Comparison of ENCODE assay signal across 9 cellular contexts in genomic region chr11:109984634-109985289, GRCh38.
DNase-seq lines count a peak whose midpoint lies in the region; ATAC-seq and TF ChIP-seq lines count a peak whose summit lies in the region.
"Had no signal": no experiment of that assay in that cellular context is flagged by ENCODE, and none has a peak within 500 bp of the region (broad histone marks: within the 10 kb centered on the region; RNA-seq: fewer than 3 reads in every experiment).

No MANE protein-coding gene starts in this region.

- H3K36me3 ChIP-seq in spleen, result no peaks in the 10 kb centered on the region

- no peak overlapping the region for H3K4me3 Mint-ChIP-seq in type B pancreatic cell

- peaks cover 0 to 15% (median 7%) of the 10 kb centered on the region in 6 donors for H3K4me1 ChIP-seq in spleen

- H3K4me1 Mint-ChIP-seq in type B pancreatic cell (ENCODE audit: unreplicated experiment), result no peaks in the 10 kb centered on the region

- H3K36me3 Mint-ChIP-seq in type B pancreatic cell, result no peaks in the 10 kb centered on the region

- H3K9me3 Mint-ChIP-seq in type B pancreatic cell, result no peaks in the 10 kb centered on the region

- 50 to 54% (median 53%) methylated on average over 6 of the region's 6 CpGs for WGBS in spleen, 5 donors

- H3K27ac Mint-ChIP-seq in type B pancreatic cell, result no peak overlapping the region

- DNase-seq in epithelial cell of prostate (ENCODE audit: low read depth, low spot score), result peak; percentile 56
- DNase-seq in spleen, result no peak
- no peak for DNase-seq in type B pancreatic cell (ENCODE audit: extremely low spot score, unreplicated experiment)
- no peak for DNase-seq in NCI-H1092 treated with DMSO at 0.1 percent for 48 hours (lab: John Stamatoyannopoulos, UW)
- no peak for DNase-seq in OCI-M2 (lab: John Stamatoyannopoulos, UW; ENCODE audit: unreplicated experiment)
- DNase-seq: stimulated activated CD4-positive, alpha-beta T cell treated with anti-CD3 and anti-CD28 coated beads, Interleukin-15, amount 100 ng/mL, for 24 hours had no signal

- H3K27ac ChIP-seq in epithelial cell of prostate, result no peak overlapping the region
- peak overlapping the region in 2 of 8 donors; percentile 2 to 52 for H3K27ac ChIP-seq in spleen

- no peaks in the 10 kb centered on the region for H3K9me3 ChIP-seq in spleen

- ATAC-seq in GM18502 (IDR thresholded peaks at IDR 0.05; ENCODE audit: poor library complexity, unreplicated experiment) (peak; percentile 98), GM21526 (IDR thresholded peaks at IDR 0.05; ENCODE audit: low FRiP score, unreplicated experiment) (peak; percentile 95), HG03469 (IDR thresholded peaks at IDR 0.05; ENCODE audit: unreplicated experiment) (peak; percentile 96)

- TF ChIP-seq CTCF in spleen (IDR thresholded peaks at IDR 0.05 in 8 of 11, conservative IDR thresholded peaks at IDR 0.05 in 3 of 11), result no peak
- TF ChIP-seq CTCF in type B pancreatic cell (conservative IDR thresholded peaks at IDR 0.05), result no peak

- intact Hi-C loops in spleen (cut with DNase I; ENCODE audit: low total_unique reads), result no loop called here

- TF ChIP-seq POLR2A in spleen (IDR thresholded peaks at IDR 0.05), result no peak

- no peaks in the 10 kb centered on the region for H3K27me3 ChIP-seq in spleen (replicated peaks in 1 of 7)

- H3K27me3 Mint-ChIP-seq in type B pancreatic cell, result no peaks in the 10 kb centered on the region

- peak overlapping the region in 1 of 8 donors; percentile 25 for H3K4me3 ChIP-seq in spleen
